Comparison of ENCODE assay signal across 10 cellular contexts in the genomic region with DNA sequence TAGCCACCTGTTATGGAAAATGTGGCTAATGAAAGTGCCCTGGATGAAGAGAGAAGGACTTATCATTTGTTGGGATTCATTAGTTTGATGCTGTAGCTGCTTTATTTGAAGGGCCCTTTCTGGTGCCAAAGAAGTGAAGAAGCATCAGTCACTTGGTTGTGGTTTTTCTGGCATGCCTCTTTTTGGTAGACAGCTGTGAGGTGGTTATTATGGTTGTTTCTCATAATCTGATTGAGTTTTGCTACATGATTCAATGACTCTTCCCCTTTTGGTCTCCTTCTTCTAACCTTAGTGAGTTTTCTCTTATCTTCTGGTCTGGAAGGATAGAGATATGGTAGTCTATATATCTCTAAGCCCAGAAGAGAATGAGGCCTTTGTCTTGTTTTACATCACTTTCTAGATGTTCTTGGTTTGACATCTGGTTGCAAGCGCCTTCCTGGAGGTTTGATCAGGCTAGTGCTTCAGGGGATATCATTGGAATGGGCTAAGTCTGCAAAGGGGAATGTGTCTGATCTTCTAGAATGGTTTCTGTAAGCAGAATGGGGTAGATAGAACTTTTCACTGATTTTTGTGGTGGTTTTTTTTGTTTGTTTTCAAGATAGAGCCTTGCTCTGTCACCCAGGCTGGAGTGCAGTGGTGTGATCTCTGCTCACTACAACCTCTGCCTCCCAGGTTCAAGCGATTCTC. TPM values are rescaled to one million over a fixed set of nuclear protein-coding genes. Genes with fewer than 3 reads are reported as not detected.
DNase-seq lines count a peak whose midpoint lies in the region; ATAC-seq and TF ChIP-seq lines count a peak whose summit lies in the region.
"Had no signal": no experiment of that assay in that cellular context is flagged by ENCODE, and none has a peak within 500 bp of the region (broad histone marks: within the 10 kb centered on the region; RNA-seq: fewer than 3 reads in every experiment).

No MANE protein-coding gene starts in this region.

- peak overlapping the region; percentile 61 for H3K27ac Mint-ChIP-seq in activated CD8-positive, alpha-beta T cell treated with anti-CD3 and anti-CD28 coated beads for 36 hours
- H3K27ac Mint-ChIP-seq in nephron: peak overlapping the region; percentile 29 to 89 (median 34)

- H2AFZ ChIP-seq in DND-41 (ENCODE audit: low read depth, low read length) (no peak overlapping the region), KMS-11 (ENCODE audit: low read depth) (no peak overlapping the region)

- H3K4me1 Mint-ChIP-seq in activated CD8-positive, alpha-beta T cell treated with anti-CD3 and anti-CD28 coated beads for 36 hours (ENCODE audit: low read depth): peaks cover 90% of the 10 kb centered on the region
- H3K4me1 Mint-ChIP-seq in nephron: peaks cover 75% of the 10 kb centered on the region

- H3K4me1 ChIP-seq in DND-41 (ENCODE audit: insufficient read depth, low read length): peaks cover 62% of the 10 kb centered on the region
- H3K4me1 ChIP-seq in KMS-11 (ENCODE audit: low read depth, poor library complexity, severe bottlenecking): peaks cover 99% of the 10 kb centered on the region
- H3K4me1 ChIP-seq in thyroid gland: peaks cover 41 to 61% of the 10 kb centered on the region in 2 donors

- peaks cover 28% of the 10 kb centered on the region for H3K36me3 Mint-ChIP-seq in activated CD8-positive, alpha-beta T cell treated with anti-CD3 and anti-CD28 coated beads for 36 hours (ENCODE audit: low read depth)
- H3K36me3 Mint-ChIP-seq in nephron (ENCODE audit: low read depth): peaks cover 30% of the 10 kb centered on the region

- H3K27me3 Mint-ChIP-seq in activated CD8-positive, alpha-beta T cell treated with anti-CD3 and anti-CD28 coated beads for 36 hours: no peaks in the 10 kb centered on the region
- no peaks in the 10 kb centered on the region for H3K27me3 Mint-ChIP-seq in nephron (ENCODE audit: low read depth)

- TF ChIP-seq POLR2A in thyroid gland (IDR thresholded peaks at IDR 0.05): no peak

- H3K9ac ChIP-seq in DND-41 (ENCODE audit: low read depth, low read length) (no peak overlapping the region), KMS-11 (no peak overlapping the region)

- no peak overlapping the region for H3K4me3 ChIP-seq in DND-41 (ENCODE audit: low read depth in 1 of 2, low read length in 2 of 2)
- H3K4me3 ChIP-seq in KMS-11 (IDR thresholded peaks at IDR 0.05; ENCODE audit: insufficient read depth, low read depth, low read length): no peak overlapping the region
- H3K4me3 ChIP-seq in thyroid gland (replicated peaks in 1 of 3): no peak overlapping the region
- no peak overlapping the region for H3K4me3 ChIP-seq in MG63
- H3K4me3 ChIP-seq: gastrocnemius medialis had no signal

- H3K4me2 ChIP-seq in DND-41 (ENCODE audit: insufficient read depth, low read length): peak overlapping the region; percentile 18; the same call in 1 of the 2 replicates
- peak overlapping the region; percentile 18; the same call in 1 of the 2 replicates for H3K4me2 ChIP-seq in KMS-11

- no peaks in the 10 kb centered on the region for H3K9me3 ChIP-seq in DND-41 (ENCODE audit: insufficient read depth, low read length, severe bottlenecking)
- no peaks in the 10 kb centered on the region for H3K9me3 ChIP-seq in thyroid gland
- H3K9me3 ChIP-seq in MG63: no peaks in the 10 kb centered on the region
- H3K9me3 ChIP-seq: gastrocnemius medialis had no signal

- intact Hi-C loops in activated CD8-positive, alpha-beta T cell treated with anti-CD3 and anti-CD28 coated beads for 36 hours (cut with micrococcal nuclease): no loop called here
- intact Hi-C loops in thyroid gland (cut with DNase I): no loop called here

- DNase-seq in DND-41 (no peak), SHP77 treated with DMSO at 0.1 percent for 48 hours (lab: John Stamatoyannopoulos, UW) (no peak), thyroid gland (no peak), MG63 (no peak)
- DNase-seq in activated CD8-positive, alpha-beta T cell treated with anti-CD3 and anti-CD28 coated beads for 36 hours: peak; percentile 37
- DNase-seq: activated CD4-positive, CD25-positive, alpha-beta regulatory T cell; gastrocnemius medialis; NCI-H526 treated with DMSO at 0.1 percent for 48 hours had no signal

- H4K20me1 ChIP-seq in DND-41 (ENCODE audit: insufficient read depth, low read length) (peaks cover 97% of the 10 kb centered on the region), KMS-11 (ENCODE audit: insufficient read depth) (peaks cover 82% of the 10 kb centered on the region)

- H3K27me3 ChIP-seq in DND-41 (ENCODE audit: insufficient read depth, low read length, poor library complexity): no peaks in the 10 kb centered on the region
- H3K27me3 ChIP-seq in KMS-11 (ENCODE audit: insufficient read depth, low read depth): no peaks in the 10 kb centered on the region
- H3K27me3 ChIP-seq in thyroid gland: no peaks in the 10 kb centered on the region
- H3K27me3 ChIP-seq in MG63: no peaks in the 10 kb centered on the region
- H3K27me3 ChIP-seq: gastrocnemius medialis had no signal

- peak; percentile 42 for ATAC-seq in DND-41 (ENCODE audit: insufficient read depth, low read depth)
- peak; percentile 62 for ATAC-seq in activated CD8-positive, alpha-beta T cell treated with anti-CD3 and anti-CD28 coated beads for 36 hours
- ATAC-seq: gastrocnemius medialis had no signal

- WGBS in thyroid gland, 2 donors: 90 to 93% methylated on average over 2 of the region's 2 CpGs

- H3K27ac ChIP-seq in DND-41 (ENCODE audit: low read length) (peak overlapping the region; percentile 3; the same call in 1 of the 2 replicates), KMS-11 (no peak overlapping the region; the same call in 1 of the 2 replicates), thyroid gland (no peak overlapping the region)

- POLR2A ChIA-PET in activated CD8-positive, alpha-beta T cell treated with anti-CD3 and anti-CD28 coated beads for 36 hours (lab: Charles Lee): interaction anchor here (0.6 to 12.7 kb wide), 4 partner anchors 20 to 1396 kb away, joined by 3 to 123 read pairs (median 18); partner anchors contain the start of gene ARID1A

- no peak overlapping the region for H3K4me3 Mint-ChIP-seq in activated CD8-positive, alpha-beta T cell treated with anti-CD3 and anti-CD28 coated beads for 36 hours
- peak overlapping the region in 2 of 3 experiments; percentile 20 to 38 for H3K4me3 Mint-ChIP-seq in nephron

- CTCF ChIA-PET in activated CD8-positive, alpha-beta T cell treated with anti-CD3 and anti-CD28 coated beads for 36 hours (lab: Charles Lee): interaction anchor here (2.5 to 2.9 kb wide), 2 partner anchors 23 to 24 kb away, joined by 7 to 11 read pairs; no protein-coding TSS in a partner anchor

- H3K36me3 ChIP-seq in DND-41 (ENCODE audit: insufficient read depth, low read length) (peaks cover 44% of the 10 kb centered on the region), KMS-11 (ENCODE audit: insufficient read depth) (0 out of 2 replicates have a peak, but pooled peaks cover 4% of the 10 kb centered on the region), thyroid gland (no peaks in the 10 kb centered on the region), MG63 (peaks cover 25% of the 10 kb centered on the region)
- H3K36me3 ChIP-seq: gastrocnemius medialis had no signal

- H3K9me3 Mint-ChIP-seq in activated CD8-positive, alpha-beta T cell treated with anti-CD3 and anti-CD28 coated beads for 36 hours: no peaks in the 10 kb centered on the region
- H3K9me3 Mint-ChIP-seq in nephron: no peaks in the 10 kb centered on the region

- H3K79me2 ChIP-seq in DND-41 (ENCODE audit: insufficient read depth, low read length) (peaks cover 100% of the 10 kb centered on the region), KMS-11 (ENCODE audit: insufficient read depth, low read depth) (peaks cover 100% of the 10 kb centered on the region)

- no peak for TF ChIP-seq CTCF in DND-41 (IDR thresholded peaks at IDR 0.05; ENCODE audit: borderline replicate concordance, extremely low read depth, low read length, poor library complexity, severe bottlenecking)
- TF ChIP-seq CTCF in KMS-11 (conservative IDR thresholded peaks at IDR 0.05; ENCODE audit: low read depth, low read length): no peak
- TF ChIP-seq CTCF in activated CD8-positive, alpha-beta T cell treated with anti-CD3 and anti-CD28 coated beads for 36 hours (IDR thresholded peaks at IDR 0.05): no peak
- no peak for TF ChIP-seq CTCF in nephron (IDR thresholded peaks at IDR 0.05; ENCODE audit: unreplicated experiment in 3 of 3)
- TF ChIP-seq CTCF in thyroid gland (IDR thresholded peaks at IDR 0.05): no peak

RNA-seq across cellular contexts. Expression of gene ARID1A, which starts 26.0 kb away (rescaled TPM):
- total RNA-seq in activated CD8-positive, alpha-beta T cell treated with anti-CD3 and anti-CD28 coated beads for 36 hours: 10 to 100 TPM; 82.4 to 84.9 TPM
- 10 to 100 TPM; 44.1 to 97.3 (median 78.4) TPM for total RNA-seq in thyroid gland
- 5.5 and 14.6 TPM in 2 replicates for total RNA-seq in MG63 (2014; rRNA removed; shearing (Covaris generic); ENCODE audit: low replicate concordance)
